1 cellular context compared by ENCODE assay signal in the genomic region with DNA sequence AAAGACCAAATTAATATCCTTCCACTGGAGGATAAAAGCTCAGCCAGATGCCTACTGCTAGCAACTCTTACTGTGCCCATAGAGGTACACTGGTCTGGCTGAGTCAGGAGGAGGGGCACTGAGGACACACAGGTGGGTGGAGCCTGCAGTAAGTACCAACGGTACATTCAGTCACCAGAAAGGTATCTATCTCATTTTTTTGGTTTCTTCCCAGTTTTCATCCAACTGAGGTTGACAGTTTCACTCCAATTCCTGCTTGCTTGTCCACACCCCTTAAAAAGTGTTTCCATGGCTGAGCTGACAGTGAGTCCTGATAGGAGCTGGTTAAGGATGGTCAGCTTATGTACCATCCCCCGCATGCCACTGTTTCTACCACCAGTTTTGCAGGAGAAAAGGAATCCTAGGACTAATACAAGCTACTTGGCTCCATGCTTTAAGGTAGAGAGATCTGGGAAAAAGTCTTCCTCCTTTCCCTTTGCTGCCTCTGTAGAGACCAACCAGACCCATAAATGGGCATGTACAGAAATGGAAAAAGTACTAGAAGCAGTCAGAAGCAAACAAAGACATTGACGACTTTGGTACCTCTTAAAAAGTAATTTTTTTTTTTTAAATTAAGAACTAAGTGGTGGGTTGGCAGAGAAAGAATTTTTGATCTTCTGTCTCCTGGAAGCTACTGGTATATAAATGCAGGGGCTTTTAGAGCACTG.
TF ChIP-seq lines count a peak whose summit lies in the region.

No MANE protein-coding gene starts in this region.

TF ChIP-seq in IMR-90, 13 proteins besides CTCF, POLR2A, EP300 and RAD21 (continued from another document):
- TF ChIP-seq FOS (IDR thresholded peaks at IDR 0.05; ENCODE audit: low read depth, low read length) (no peak), RCOR1 (IDR thresholded peaks at IDR 0.05; ENCODE audit: insufficient replicate concordance, low read length) (no peak), CHD1 (IDR thresholded peaks at IDR 0.05; ENCODE audit: low read depth, low read length) (no peak; the same call in 1 of the 2 replicates), BHLHE40 (IDR thresholded peaks at IDR 0.05; ENCODE audit: low read depth, low read length) (no peak), MXI1 (IDR thresholded peaks at IDR 0.05; ENCODE audit: borderline replicate concordance, low read depth, low read length) (no peak), ELK1 (IDR thresholded peaks at IDR 0.05; ENCODE audit: borderline replicate concordance, low read depth, low read length) (no peak), SMC3 (IDR thresholded peaks at IDR 0.05; ENCODE audit: low read depth, low read length) (no peak)
